24 cellular contexts compared by ENCODE assay signal in the genomic region with DNA sequence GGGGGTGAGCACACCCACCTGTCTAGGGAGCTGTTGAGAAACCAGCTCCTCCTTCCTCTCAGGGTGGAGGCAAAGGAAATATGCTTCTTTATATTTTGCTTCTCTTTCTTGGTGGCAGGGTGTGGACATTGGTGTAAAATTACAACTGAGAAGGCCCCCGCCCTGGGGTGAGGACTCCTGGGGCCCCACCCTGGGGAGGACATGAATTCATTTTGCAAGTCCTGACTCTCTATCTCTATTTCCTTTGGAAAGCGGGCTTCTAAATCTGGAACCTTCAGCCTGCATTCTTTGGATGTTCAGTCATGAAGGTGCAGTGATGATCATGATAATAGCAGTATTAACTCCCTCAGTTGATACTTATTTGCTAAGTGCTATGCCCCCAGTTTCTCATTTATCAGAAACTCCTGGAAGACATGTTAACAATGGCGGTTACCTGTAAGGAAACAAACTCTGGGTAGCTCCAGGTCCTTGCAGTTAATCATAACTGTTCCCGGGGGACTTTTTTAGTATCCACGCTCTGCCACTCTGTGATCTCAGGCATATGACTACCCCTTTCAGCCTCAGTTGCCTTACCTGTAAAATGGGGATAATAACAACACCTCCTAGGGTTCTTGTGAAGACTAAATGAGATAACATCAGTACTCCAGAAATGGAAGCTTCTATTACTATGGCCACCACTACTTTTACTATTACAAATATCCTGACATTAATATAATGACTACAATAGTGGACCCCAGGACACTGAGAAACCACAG. TPM values are rescaled to one million over a fixed set of nuclear protein-coding genes. Genes with fewer than 3 reads are reported as not detected.
DNase-seq lines count a peak whose midpoint lies in the region; ATAC-seq and TF ChIP-seq lines count a peak whose summit lies in the region.
"Had no signal": no experiment of that assay in that cellular context is flagged by ENCODE, and none has a peak within 500 bp of the region (broad histone marks: within the 10 kb centered on the region; RNA-seq: fewer than 3 reads in every experiment).

No MANE protein-coding gene starts in this region.

- H3K36me3 ChIP-seq in DND-41 (ENCODE audit: insufficient read depth, low read length), result no peaks in the 10 kb centered on the region
- no peaks in the 10 kb centered on the region for H3K36me3 ChIP-seq in PC-3 (ENCODE audit: low read depth, low read length)
- no peaks in the 10 kb centered on the region for H3K36me3 ChIP-seq in parathyroid adenoma (ENCODE audit: control insufficient read depth, insufficient read depth, low read length)
- H3K36me3 ChIP-seq: brain microvascular endothelial cell, pancreas, WERI-Rb-1 had no signal

- H4K20me1 ChIP-seq in DND-41 (ENCODE audit: insufficient read depth, low read length) (no peaks in the 10 kb centered on the region), PC-3 (ENCODE audit: low read length) (no peaks in the 10 kb centered on the region)

- no peaks in the 10 kb centered on the region for H3K79me2 ChIP-seq in DND-41 (ENCODE audit: insufficient read depth, low read length)
- no peaks in the 10 kb centered on the region for H3K79me2 ChIP-seq in PC-3 (ENCODE audit: low read length)
- no peaks in the 10 kb centered on the region for H3K79me2 ChIP-seq in parathyroid adenoma

- H2AFZ ChIP-seq in DND-41 (ENCODE audit: low read depth, low read length), result no peak overlapping the region
- peak overlapping the region; percentile 13; the same call in 1 of the 2 replicates for H2AFZ ChIP-seq in PC-3 (ENCODE audit: low read length)
- peak overlapping the region; percentile 81 for H2AFZ ChIP-seq in parathyroid adenoma

- CTCF ChIA-PET in PC-3 (lab: Charles Lee), result no interaction called here

- H3K9ac ChIP-seq in DND-41 (ENCODE audit: low read depth, low read length) (no peak overlapping the region), PC-3 (ENCODE audit: low read length) (peak overlapping the region; percentile 78), parathyroid adenoma (no peak overlapping the region)

- no peak overlapping the region for H3K4me3 ChIP-seq in DND-41 (ENCODE audit: low read depth in 1 of 2, low read length in 2 of 2)
- H3K4me3 ChIP-seq in PC-3 (ENCODE audit: low read length), result no peak overlapping the region
- no peak overlapping the region for H3K4me3 ChIP-seq in parathyroid adenoma (ENCODE audit: low read depth, low read length)
- H3K4me3 ChIP-seq: pancreas had no signal

- BruUV-seq in PC-3 (replicated peaks; lab: Mats Ljungman, UMichigan), result TSS peak; percentile 62

- H3K27ac ChIP-seq in DND-41 (ENCODE audit: low read length) (no peak overlapping the region), PC-3 (ENCODE audit: low read length) (peak overlapping the region; percentile 92), epithelial cell of prostate (peak overlapping the region; percentile 99), parathyroid adenoma (peak overlapping the region; percentile 97)
- H3K27ac ChIP-seq: brain microvascular endothelial cell, pancreas, WERI-Rb-1 had no signal

- peaks cover 4% of the 10 kb centered on the region for H3F3A ChIP-seq in PC-3 (ENCODE audit: low read length, unreplicated experiment)

- no peaks in the 10 kb centered on the region for H3K9me2 ChIP-seq in PC-3 (replicated peaks; ENCODE audit: low read length)

- no peak for TF ChIP-seq CTCF in DND-41 (IDR thresholded peaks at IDR 0.05; ENCODE audit: borderline replicate concordance, extremely low read depth, low read length, poor library complexity, severe bottlenecking)
- no peak for TF ChIP-seq CTCF in PC-3 (conservative IDR thresholded peaks at IDR 0.05; ENCODE audit: low read depth, low read length)
- TF ChIP-seq CTCF in parathyroid adenoma (IDR thresholded peaks at IDR 0.05), result no peak

- no peak overlapping the region for H3K4me2 ChIP-seq in DND-41 (ENCODE audit: insufficient read depth, low read length)
- H3K4me2 ChIP-seq in PC-3 (ENCODE audit: low read length), result peak overlapping the region; percentile 35
- H3K4me2 ChIP-seq in parathyroid adenoma (ENCODE audit: low read length), result no peak overlapping the region

- H3K4me1 ChIP-seq in DND-41 (ENCODE audit: insufficient read depth, low read length) (no peaks in the 10 kb centered on the region), PC-3 (ENCODE audit: insufficient read depth, low read length) (peaks cover 52% of the 10 kb centered on the region), parathyroid adenoma (peaks cover 22% of the 10 kb centered on the region)

- intact Hi-C loops in PC-3 (cut with micrococcal nuclease) (loop anchor here (1.0 to 10.0 kb wide), 2 partner anchors 23 to 136 kb away; no protein-coding TSS in a partner anchor), sciatic nerve (cut with DNase I) (no loop called here)

- 0 out of 3 replicates have a peak, but pooled peaks have one; percentile 22 for ATAC-seq in DND-41 (ENCODE audit: insufficient read depth, low read depth)
- ATAC-seq in PC-3, result peak; percentile 42
- no peak for ATAC-seq in sciatic nerve
- ATAC-seq: activated naive CD8-positive, alpha-beta T cell treated with anti-CD3 and anti-CD28 coated beads, Interleukin-2, amount 50 U/mL, for 24 hours; natural killer cell; pancreas had no signal

- H3K9me3 ChIP-seq in DND-41 (ENCODE audit: insufficient read depth, low read length, severe bottlenecking), result no peaks in the 10 kb centered on the region
- no peaks in the 10 kb centered on the region for H3K9me3 ChIP-seq in PC-3 (ENCODE audit: low read length)
- H3K9me3 ChIP-seq in parathyroid adenoma (ENCODE audit: control insufficient read depth, low read length), result no peaks in the 10 kb centered on the region
- H3K9me3 ChIP-seq: pancreas had no signal

- DNase-seq in DND-41, result no peak
- peak; percentile 89 for DNase-seq in PC-3
- DNase-seq in epithelial cell of prostate (ENCODE audit: low read depth, low spot score), result no peak
- DNase-seq in H4 (ENCODE audit: low spot score), result no peak
- no peak for DNase-seq in sciatic nerve (ENCODE audit: low spot score)
- no peak for DNase-seq in kidney glomerular epithelial cell (lab: John Stamatoyannopoulos, UW)
- DNase-seq in NCI-H2196 (lab: John Stamatoyannopoulos, UW; ENCODE audit: unreplicated experiment), result no peak
- DNase-seq: activated CD4-positive, alpha-beta T cell treated with anti-CD3 and anti-CD28 coated beads, Interleukin-2, amount 50 U/mL, for 1 hour; activated effector memory CD4-positive, alpha-beta T cell treated with Interleukin-2 at 50 U/mL for 16 hours; activated naive CD8-positive, alpha-beta T cell treated with anti-CD3 and anti-CD28 coated beads, Interleukin-2, amount 50 U/mL, for 24 hours; brain microvascular endothelial cell; DMS79; H7; hippocampal formation; Karpas-422; natural killer cell; NCI-H1092; NCI-H1930; NCI-H510A; pancreas; Right ventricle myocardium superior; stimulated activated naive CD4-positive, alpha-beta T cell; WERI-Rb-1 had no signal

- H3K27me3 ChIP-seq in DND-41 (ENCODE audit: insufficient read depth, low read length, poor library complexity) (no peaks in the 10 kb centered on the region), PC-3 (ENCODE audit: low read length) (no peaks in the 10 kb centered on the region), parathyroid adenoma (ENCODE audit: control insufficient read depth, insufficient read depth, low read length) (no peaks in the 10 kb centered on the region)
- H3K27me3 ChIP-seq: brain microvascular endothelial cell, pancreas had no signal

- POLR2A ChIA-PET in PC-3 (lab: Charles Lee; ENCODE audit: unreplicated experiment), result interaction anchor here (0.7 kb wide), 1 partner anchor 1415 kb away, joined by 5 read pairs; no protein-coding TSS in a partner anchor

RNA-seq across cellular contexts. Expression of gene FLNB, which starts 7.3 kb away (rescaled TPM):
- 505 and 546 TPM in 2 replicates for total RNA-seq in PC-3 (2014; rRNA removed)
- 47.2 and 57.1 TPM in 2 replicates for total RNA-seq in H4 (2014; rRNA removed; shearing (Covaris generic))
- total RNA-seq in sciatic nerve, result 514 TPM
